8 cellular contexts compared by ENCODE assay signal in the genomic region with DNA sequence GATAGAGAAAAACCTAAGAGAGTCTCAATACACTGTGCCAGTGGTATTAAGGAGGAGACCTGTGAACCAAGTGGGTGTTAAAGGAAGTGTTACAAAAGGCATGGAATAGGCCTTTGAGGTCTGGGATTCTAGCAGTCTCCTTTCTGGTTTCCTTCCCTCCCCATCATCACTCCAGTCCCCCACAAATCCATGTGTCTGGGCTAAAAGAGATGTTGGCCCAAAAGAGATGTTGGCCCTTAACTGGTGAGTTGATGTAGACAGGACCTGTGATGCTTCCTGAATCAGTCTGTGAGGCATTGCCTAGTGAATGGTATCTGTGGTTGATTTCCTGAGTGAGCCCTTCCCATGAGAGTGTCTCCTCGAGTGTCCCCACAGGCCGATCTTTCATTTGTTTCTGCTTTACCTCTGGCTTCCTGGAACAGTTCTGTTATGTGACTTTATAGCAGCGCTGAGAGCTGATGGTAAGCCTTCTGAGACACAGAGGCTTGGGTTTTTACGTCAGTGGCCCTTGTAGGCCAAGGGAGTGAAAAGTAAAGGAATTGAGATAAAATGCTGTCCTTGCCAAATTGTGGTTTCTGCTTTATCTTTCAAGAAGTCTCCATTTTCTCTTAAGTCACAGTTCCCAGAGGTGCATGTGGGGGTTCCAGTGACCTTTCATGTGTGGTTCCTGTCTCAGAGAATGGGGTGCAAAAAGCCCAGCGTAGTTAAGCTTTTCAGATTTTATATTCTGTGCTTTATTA.
DNase-seq lines count a peak whose midpoint lies in the region; ATAC-seq and TF ChIP-seq lines count a peak whose summit lies in the region.

No MANE protein-coding gene starts in this region.

- peak; percentile 29 for DNase-seq in AG10803 (ENCODE audit: low read depth)
- peak; percentile 49 for DNase-seq in RPMI8226
- DNase-seq in breast epithelium (ENCODE audit: low spot score in 2 of 2) = no peak
- no peak for DNase-seq in NK-92 treated with Interleukin-12 subunit alpha and Interleukin-12 subunit beta, amount 100 ng/mL, for 24 hours (lab: John Stamatoyannopoulos, UW)
- no peak for DNase-seq in NCI-H2081 (lab: John Stamatoyannopoulos, UW)
- no peak for DNase-seq in DMS79 (lab: John Stamatoyannopoulos, UW)

- TF ChIP-seq CTCF in AG10803 (conservative IDR thresholded peaks at IDR 0.05; ENCODE audit: low read length) (no peak), breast epithelium (IDR thresholded peaks at IDR 0.05) (no peak)

- no peak for TF ChIP-seq POLR2A in breast epithelium (IDR thresholded peaks at IDR 0.05)

- peak overlapping the region; percentile 40 for H3K4me3 ChIP-seq in AG10803 (ENCODE audit: low read length)
- peak overlapping the region; percentile 1 to 35 (median 20) for H3K4me3 ChIP-seq in breast epithelium
- no peak overlapping the region for H3K4me3 ChIP-seq in mucosa of stomach (ENCODE audit: low read length)

- H3K9ac ChIP-seq in mucosa of stomach (ENCODE audit: low read length) = peak overlapping the region; percentile 6

- H3K9me3 ChIP-seq in breast epithelium = no peaks in the 10 kb centered on the region
- no peaks in the 10 kb centered on the region for H3K9me3 ChIP-seq in mucosa of stomach (ENCODE audit: control insufficient read depth, low read length)

- intact Hi-C loops in breast epithelium (cut with DNase I; ENCODE audit: low total_unique reads) = no loop called here

- ATAC-seq in GM21390 (IDR thresholded peaks at IDR 0.05; ENCODE audit: unreplicated experiment) = peak; percentile 25

- H3K4me1 ChIP-seq in breast epithelium = peaks cover 0 to 6% of the 10 kb centered on the region in 2 donors
- H3K4me1 ChIP-seq in mucosa of stomach (ENCODE audit: control insufficient read depth, insufficient read depth, low read length) = peaks cover 49% of the 10 kb centered on the region

- no peaks in the 10 kb centered on the region for H3K36me3 ChIP-seq in breast epithelium
- H3K36me3 ChIP-seq in mucosa of stomach (ENCODE audit: control insufficient read depth, insufficient read depth, low read length) = peaks cover 4% of the 10 kb centered on the region

- H3K27me3 ChIP-seq in breast epithelium (no peaks in the 10 kb centered on the region), mucosa of stomach (ENCODE audit: control insufficient read depth, insufficient read depth, low read length) (no peaks in the 10 kb centered on the region)

- H3K27ac ChIP-seq in breast epithelium = peak overlapping the region; percentile 87 to 91

Comparison
In these comparisons a context has a peak if more than half of its experiments do, and no peak if none do; other contexts are left out.
1. DNase-seq: peak in AG10803 (single experiment) and RPMI8226 (single experiment); none in breast epithelium (0 of 2), NK-92 treated with Interleukin-12 subunit alpha and Interleukin-12 subunit beta, amount 100 ng/mL, for 24 hours (single experiment), NCI-H2081 (0 of 2) and DMS79 (single experiment).